Comparison of ENCODE assay signal across 8 cellular contexts in genomic region chr3:12287727-12288465, GRCh38. TPM values are rescaled to one million over a fixed set of nuclear protein-coding genes. Genes with fewer than 3 reads are reported as not detected.
A peak's percentile ranks its signal among the peaks of the same experiment; 100 is the strongest.
DNase-seq lines count a peak whose midpoint lies in the region; ATAC-seq and TF ChIP-seq lines count a peak whose summit lies in the region.

No MANE protein-coding gene starts in this region.

- H3K56ac ChIP-seq in H9 (ENCODE audit: insufficient read length, low read depth, low read length) = no peak overlapping the region

- H2BK15ac ChIP-seq in H9 (ENCODE audit: low read depth, low read length) = no peak overlapping the region

- H3K23me2 ChIP-seq in H9 (ENCODE audit: insufficient read length, low read depth, low read length, poor library complexity, severe bottlenecking) = peaks cover 10% of the 10 kb centered on the region

- no peak overlapping the region for H2AK5ac ChIP-seq in H9 (ENCODE audit: insufficient read length, low read length)

- H4K91ac ChIP-seq in H9 (ENCODE audit: insufficient read length, low read depth, low read length) = no peak overlapping the region

- no peaks in the 10 kb centered on the region for H3K79me2 ChIP-seq in H9 (ENCODE audit: insufficient read depth, low read length)

- H4K20me1 ChIP-seq in H9 (ENCODE audit: control insufficient read depth, insufficient read depth, insufficient read length) = no peaks in the 10 kb centered on the region

- no peak for DNase-seq in AG04450 (ENCODE audit: low read depth, low spot score)
- DNase-seq in H9 = peak; percentile 44
- DNase-seq in activated naive CD8-positive, alpha-beta T cell treated with anti-CD3 and anti-CD28 coated beads for 36 hours = peak; percentile 19
- peak; percentile 80 for DNase-seq in left ventricle myocardium superior
- DNase-seq in sciatic nerve (ENCODE audit: low spot score) = peak; percentile 66
- DNase-seq in NCI-H774 (lab: John Stamatoyannopoulos, UW) = no peak
- no peak for DNase-seq in NCI-H2081 (lab: John Stamatoyannopoulos, UW)

- POLR2A ChIA-PET in AG04450 (lab: Yijun Ruan, JAX) = interaction anchor here (0.6 kb wide), 1 partner anchor 182 kb away, joined by 5 read pairs; no protein-coding TSS in a partner anchor

- no peak overlapping the region for H2AFZ ChIP-seq in H9 (ENCODE audit: low read length)

- no peak overlapping the region for H3K4ac ChIP-seq in H9 (ENCODE audit: low read depth, low read length)

- no peak overlapping the region for H3K27ac Mint-ChIP-seq in H9
- H3K27ac Mint-ChIP-seq in activated naive CD8-positive, alpha-beta T cell treated with anti-CD3 and anti-CD28 coated beads for 36 hours = no peak overlapping the region

- ATAC-seq in left ventricle myocardium superior (peak; percentile 93), sciatic nerve (peak; percentile 74), HG02870 (IDR thresholded peaks at IDR 0.05; ENCODE audit: unreplicated experiment) (no peak)

- intact Hi-C loops in left ventricle myocardium superior (cut with micrococcal nuclease) (loop anchor here (5.0 kb wide), 1 partner anchor 194 kb away; the partner anchor contains the start of gene TSEN2), sciatic nerve (cut with DNase I) (no loop called here)

- H3K9me3 ChIP-seq in AG04450 (ENCODE audit: control insufficient read depth, insufficient read depth, low read length) = no peaks in the 10 kb centered on the region
- no peaks in the 10 kb centered on the region for H3K9me3 ChIP-seq in H9 (ENCODE audit: control insufficient read depth, low read depth, low read length)

- H2BK120ac ChIP-seq in H9 (ENCODE audit: low read depth, low read length, poor library complexity, severe bottlenecking) = no peak overlapping the region

- peak overlapping the region; percentile 77 for H3K4me3 ChIP-seq in AG04450 (ENCODE audit: low read depth, low read length)

- no peak overlapping the region for H3K18ac ChIP-seq in H9 (ENCODE audit: insufficient read length, low read depth, low read length)

- WGBS in H9 (ENCODE audit: extremely low coverage, insufficient read length, low lambda C conversion rate) = no CpG with 5 or more reads among the region's 100 CpGs

- H2BK12ac ChIP-seq in H9 (ENCODE audit: insufficient read length, low read depth, low read length) = no peak overlapping the region

- no peak overlapping the region for H2BK20ac ChIP-seq in H9 (ENCODE audit: low read depth, low read length, poor library complexity, severe bottlenecking)

- peaks cover 0 to 3% of the 10 kb centered on the region in 2 experiments; a peak in 2 of 5 replicates for H3K9me3 Mint-ChIP-seq in H9
- H3K9me3 Mint-ChIP-seq in activated naive CD8-positive, alpha-beta T cell treated with anti-CD3 and anti-CD28 coated beads for 36 hours = no peaks in the 10 kb centered on the region

- no peaks in the 10 kb centered on the region for H3K4me1 ChIP-seq in H9 (ENCODE audit: insufficient read depth, low read length)

- H3K4me2 ChIP-seq in H9 (ENCODE audit: insufficient read depth, insufficient read length, low read length) = peak overlapping the region; percentile 60

- H3K27me3 ChIP-seq in AG04450 (ENCODE audit: control insufficient read depth, insufficient read depth, low read length) = no peaks in the 10 kb centered on the region
- peaks cover 18% of the 10 kb centered on the region for H3K27me3 ChIP-seq in H9 (ENCODE audit: insufficient read depth, low read length)

- H3K36me3 Mint-ChIP-seq in H9 (ENCODE audit: insufficient read depth in 1 of 3, low read depth in 3 of 3) = no peaks in the 10 kb centered on the region; a peak in 1 of 7 replicates
- H3K36me3 Mint-ChIP-seq in activated naive CD8-positive, alpha-beta T cell treated with anti-CD3 and anti-CD28 coated beads for 36 hours = no peaks in the 10 kb centered on the region

- no peak overlapping the region for H3K14ac ChIP-seq in H9 (ENCODE audit: insufficient read depth, low read length)

- no peak overlapping the region for H3K9ac ChIP-seq in H9 (ENCODE audit: extremely low read depth, insufficient read length, low read length)

- peaks cover 89% of the 10 kb centered on the region for H3K27me3 Mint-ChIP-seq in H9 (ENCODE audit: low read depth)
- peaks cover 68% of the 10 kb centered on the region for H3K27me3 Mint-ChIP-seq in activated naive CD8-positive, alpha-beta T cell treated with anti-CD3 and anti-CD28 coated beads for 36 hours

- TF ChIP-seq CTCF in AG04450 (IDR thresholded peaks at IDR 0.05; ENCODE audit: low read depth, low read length) (no peak), H9 (conservative IDR thresholded peaks at IDR 0.05) (no peak)

- CTCF ChIA-PET in AG04450 (lab: Charles Lee) = interaction anchor here (1.2 kb wide), 1 partner anchor 192 kb away, joined by 3 read pairs; no protein-coding TSS in a partner anchor

- H3K4me3 Mint-ChIP-seq in H9 = peak overlapping the region; percentile 63 to 85
- peak overlapping the region; percentile 63 for H3K4me3 Mint-ChIP-seq in activated naive CD8-positive, alpha-beta T cell treated with anti-CD3 and anti-CD28 coated beads for 36 hours

- H3K27ac ChIP-seq in AG04450 (ENCODE audit: low read depth, low read length) (no peak overlapping the region), H9 (ENCODE audit: insufficient read length, low read depth, low read length) (no peak overlapping the region)

- H3T11ph ChIP-seq in H9 (ENCODE audit: low read length) = no peak overlapping the region

- no peaks in the 10 kb centered on the region; a peak in 1 of 4 replicates for H3K4me1 Mint-ChIP-seq in H9
- H3K4me1 Mint-ChIP-seq in activated naive CD8-positive, alpha-beta T cell treated with anti-CD3 and anti-CD28 coated beads for 36 hours = peaks cover 7% of the 10 kb centered on the region

- no peak overlapping the region for H4K8ac ChIP-seq in H9 (replicated peaks; ENCODE audit: insufficient read length, low read depth, low read length)

- H4K5ac ChIP-seq in H9 (ENCODE audit: insufficient read length, low read depth, low read length) = no peak overlapping the region

- no peaks in the 10 kb centered on the region for H3K79me1 ChIP-seq in H9 (ENCODE audit: insufficient read depth, low read depth, low read length, poor library complexity, severe bottlenecking)

- no peak overlapping the region for H2BK5ac ChIP-seq in H9 (ENCODE audit: insufficient read length, low read length)

- H3K23ac ChIP-seq in H9 (ENCODE audit: insufficient read length, low read depth, low read length) = no peak overlapping the region

RNA-seq across cellular contexts. Expression of gene PPARG, which starts 1.0 kb away (rescaled TPM):
- 28.7 and 33.8 TPM in 2 replicates for polyA plus RNA-seq in AG04450 (2011; rRNA removed)
- polyA minus RNA-seq in AG04450 (2011; rRNA and poly(A)+ RNA removed) = 38.9 and 41.3 TPM in 2 replicates
- total RNA-seq in H9 (2021) = 0.42 TPM in 1 of 2 replicates, not detected in the other
- under 1 TPM; 0.20 to 0.47 TPM for total RNA-seq in activated naive CD8-positive, alpha-beta T cell treated with anti-CD3 and anti-CD28 coated beads for 36 hours
- total RNA-seq in left ventricle myocardium superior = 24.0 TPM
- 37.8 TPM for total RNA-seq in sciatic nerve

Comparison
In these comparisons a context has a peak if more than half of its experiments do, and no peak if none do; other contexts are left out.
1. DNase-seq: peak in H9 (single experiment), activated naive CD8-positive, alpha-beta T cell treated with anti-CD3 and anti-CD28 coated beads for 36 hours (single experiment), left ventricle myocardium superior (single experiment) and sciatic nerve (single experiment); none in AG04450 (single experiment), NCI-H774 (single experiment) and NCI-H2081 (0 of 2).
2. RNA of gene PPARG, which starts 1.0 kb away (total RNA-seq): 37.8 TPM in sciatic nerve (single experiment) and 24.0 TPM in left ventricle myocardium superior (single experiment); 0.20 to 0.47 TPM in activated naive CD8-positive, alpha-beta T cell treated with anti-CD3 and anti-CD28 coated beads for 36 hours and 0.42 TPM in H9; every median in the first group is over 10 times any median in the second.